9 cellular contexts compared by ENCODE assay signal in the genomic region with DNA sequence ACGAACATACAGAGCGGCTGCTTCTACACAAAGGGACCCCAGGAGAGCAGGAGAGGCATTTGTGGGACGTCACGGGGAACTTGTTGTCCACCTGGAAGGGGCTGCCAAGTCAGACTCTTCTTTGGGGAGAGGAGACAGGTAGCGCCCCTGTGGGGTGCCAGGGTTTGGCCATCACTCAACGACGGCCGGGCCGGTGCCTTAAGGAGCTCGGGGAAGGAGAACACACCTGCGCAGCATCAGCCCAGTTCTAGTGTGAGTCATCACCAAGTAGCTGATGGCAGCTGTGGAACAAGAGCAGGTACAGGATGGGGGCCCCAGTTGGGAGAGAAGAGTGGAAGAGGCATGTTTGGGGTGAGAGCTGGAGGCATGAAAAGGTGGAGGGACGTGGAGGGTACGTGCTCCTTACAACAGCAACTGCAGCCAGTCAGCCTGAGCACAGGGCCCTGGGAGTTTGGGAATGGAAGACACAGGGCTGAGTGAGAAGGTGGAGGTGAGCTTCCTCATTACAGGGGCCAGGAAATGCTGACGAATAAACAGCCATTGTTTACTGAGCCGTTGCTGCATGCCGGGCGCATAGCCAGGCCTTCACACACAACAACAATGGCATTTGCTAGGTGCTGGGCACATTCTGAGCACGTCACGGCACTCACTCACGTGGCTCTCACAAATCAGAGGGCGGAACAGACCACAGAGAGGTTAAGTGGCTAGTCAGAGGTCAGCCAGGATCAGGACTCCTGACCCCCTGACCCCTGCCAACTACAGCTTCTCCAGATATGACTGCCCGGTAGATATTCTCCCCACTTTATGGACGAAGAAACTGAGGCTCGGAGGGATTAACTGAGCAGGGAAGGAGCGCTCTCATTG. TPM values are rescaled to one million over a fixed set of nuclear protein-coding genes. Genes with fewer than 3 reads are reported as not detected.
DNase-seq lines count a peak whose midpoint lies in the region; ATAC-seq, FAIRE-seq and TF ChIP-seq lines count a peak whose summit lies in the region.
"Had no signal": no experiment of that assay in that cellular context is flagged by ENCODE, and none has a peak within 500 bp of the region (broad histone marks: within the 10 kb centered on the region; RNA-seq: fewer than 3 reads in every experiment).

No MANE protein-coding gene starts in this region.

- H3K4me2 ChIP-seq in neuronal stem cell (ENCODE audit: insufficient read depth, low read length, poor library complexity, severe bottlenecking), result no peak overlapping the region

- no peak overlapping the region for H3K14ac ChIP-seq in neuronal stem cell (ENCODE audit: low read length)

- H4K91ac ChIP-seq in neuronal stem cell (ENCODE audit: low read depth, low read length, poor library complexity), result no peak overlapping the region

- peak overlapping the region; percentile 36 for H3K27ac ChIP-seq in neuronal stem cell (replicated peaks; ENCODE audit: low read length)

- ATAC-seq in GM19351 (IDR thresholded peaks at IDR 0.05; ENCODE audit: unreplicated experiment), result no peak

- no CpG with 5 or more reads among the region's 25 CpGs for WGBS in neuronal stem cell (ENCODE audit: extremely low coverage in 2 of 2, insufficient read length in 2 of 2, insufficient replicate concordance in 1 of 2), 2 donors

- no peaks in the 10 kb centered on the region for H3K79me1 ChIP-seq in neuronal stem cell (ENCODE audit: low read depth, low read length)

- FAIRE-seq in D721Med (lab: Jason Lieb, UNC), result no peak

- H3K4me3 ChIP-seq in epithelial cell of esophagus (ENCODE audit: low read length) (no peak overlapping the region), neuronal stem cell (ENCODE audit: low read length in 2 of 2) (no peak overlapping the region), MG63 (no peak overlapping the region)

- peak overlapping the region; percentile 32 for H2BK120ac ChIP-seq in neuronal stem cell (ENCODE audit: low read depth, low read length)

- peak overlapping the region; percentile 47 for H2AK5ac ChIP-seq in neuronal stem cell (ENCODE audit: low read depth, low read length)

- DNase-seq in G401 (ENCODE audit: low spot score) (peak; percentile 39), NCI-H2196 (lab: John Stamatoyannopoulos, UW; ENCODE audit: unreplicated experiment) (peak; percentile 95), epithelial cell of esophagus (ENCODE audit: low read depth) (peak; percentile 87), neuronal stem cell (ENCODE audit: low spot score) (no peak), D721Med (ENCODE audit: insufficient read length, low spot score) (no peak), MG63 (no peak)
- no peak for DNase-seq in activated CD4-positive, alpha-beta T cell treated with anti-CD3 and anti-CD28 coated beads, Interleukin-2, amount 50 U/mL, for 1 hour
- DNase-seq: MM.1S had no signal

- H3K9ac ChIP-seq in neuronal stem cell (ENCODE audit: low read depth, low read length, poor library complexity), result no peak overlapping the region

- no peak overlapping the region for H2AFZ ChIP-seq in neuronal stem cell (ENCODE audit: low read length)

- no peak overlapping the region for H3K23ac ChIP-seq in neuronal stem cell (ENCODE audit: low read depth, low read length, poor library complexity)

- H2BK15ac ChIP-seq in neuronal stem cell (ENCODE audit: low read length), result peak overlapping the region; percentile 8

- H3K4ac ChIP-seq in neuronal stem cell (ENCODE audit: low read length), result no peak overlapping the region

- in situ Hi-C loops in G401 (cut with HindIII; ENCODE audit: low sequenced_read_pairs), result no loop called here

- TF ChIP-seq CTCF in epithelial cell of esophagus (IDR thresholded peaks at IDR 0.05; ENCODE audit: insufficient read depth, low read depth, low read length, missing control alignments) (no peak), D721Med (IDR thresholded peaks at IDR 0.05; ENCODE audit: insufficient read depth, missing control alignments) (no peak)

- peaks cover 7 to 31% of the 10 kb centered on the region in 2 donors for H3K4me1 ChIP-seq in neuronal stem cell (ENCODE audit: control insufficient read depth in 2 of 2, insufficient read depth in 1 of 2, low read depth in 1 of 2, low read length in 2 of 2)

- H3K27me3 ChIP-seq in neuronal stem cell (ENCODE audit: control insufficient read depth in 3 of 3, insufficient read depth in 3 of 3, low read depth in 1 of 3, low read length in 3 of 3) (peaks cover 0 to 24% (median 0%) of the 10 kb centered on the region in 3 experiments), MG63 (no peaks in the 10 kb centered on the region)

- peak overlapping the region; percentile 49 for H2BK5ac ChIP-seq in neuronal stem cell (ENCODE audit: low read length)

- no peaks in the 10 kb centered on the region for H3K36me3 ChIP-seq in neuronal stem cell (replicated peaks in 1 of 2; ENCODE audit: control insufficient read depth in 2 of 2, insufficient read depth in 2 of 2, low read length in 2 of 2)
- H3K36me3 ChIP-seq in MG63, result no peaks in the 10 kb centered on the region

- H3K9me3 ChIP-seq in neuronal stem cell (replicated peaks in 1 of 2; ENCODE audit: control insufficient read depth in 2 of 2, insufficient read depth in 1 of 2, low read depth in 1 of 2, low read length in 2 of 2) (peaks cover 0 to 2% of the 10 kb centered on the region in 2 donors), MG63 (no peaks in the 10 kb centered on the region)

- no peak overlapping the region for H2BK12ac ChIP-seq in neuronal stem cell (ENCODE audit: low read length)

- H3K18ac ChIP-seq in neuronal stem cell (ENCODE audit: low read length), result peak overlapping the region; percentile 44

- H4K8ac ChIP-seq in neuronal stem cell (ENCODE audit: low read depth, low read length), result no peak overlapping the region

RNA-seq across cellular contexts. Expression of a gene that starts 29.1 kb away (rescaled TPM):
- 136 and 146 TPM in 2 replicates for total RNA-seq in G401 (2014; rRNA removed; shearing (Covaris generic))
- 235 TPM for polyA plus RNA-seq in neuronal stem cell (2013, experiment 1 of 2)
- 227 TPM for polyA plus RNA-seq in neuronal stem cell (2013, experiment 2 of 2)
- 25.3 and 43.3 TPM in 2 replicates for total RNA-seq in MG63 (2014; rRNA removed; shearing (Covaris generic); ENCODE audit: low replicate concordance)

Comparison
In these comparisons a context has a peak if more than half of its experiments do, and no peak if none do; other contexts are left out.
1. DNase-seq: peak in G401 (single experiment), NCI-H2196 (single experiment) and epithelial cell of esophagus (single experiment); none in neuronal stem cell (single experiment), D721Med (single experiment), activated CD4-positive, alpha-beta T cell treated with anti-CD3 and anti-CD28 coated beads, Interleukin-2, amount 50 U/mL, for 1 hour (single experiment) and MG63 (single experiment).